Comparison of ENCODE assay signal across 1 cellular context in the genomic region with DNA sequence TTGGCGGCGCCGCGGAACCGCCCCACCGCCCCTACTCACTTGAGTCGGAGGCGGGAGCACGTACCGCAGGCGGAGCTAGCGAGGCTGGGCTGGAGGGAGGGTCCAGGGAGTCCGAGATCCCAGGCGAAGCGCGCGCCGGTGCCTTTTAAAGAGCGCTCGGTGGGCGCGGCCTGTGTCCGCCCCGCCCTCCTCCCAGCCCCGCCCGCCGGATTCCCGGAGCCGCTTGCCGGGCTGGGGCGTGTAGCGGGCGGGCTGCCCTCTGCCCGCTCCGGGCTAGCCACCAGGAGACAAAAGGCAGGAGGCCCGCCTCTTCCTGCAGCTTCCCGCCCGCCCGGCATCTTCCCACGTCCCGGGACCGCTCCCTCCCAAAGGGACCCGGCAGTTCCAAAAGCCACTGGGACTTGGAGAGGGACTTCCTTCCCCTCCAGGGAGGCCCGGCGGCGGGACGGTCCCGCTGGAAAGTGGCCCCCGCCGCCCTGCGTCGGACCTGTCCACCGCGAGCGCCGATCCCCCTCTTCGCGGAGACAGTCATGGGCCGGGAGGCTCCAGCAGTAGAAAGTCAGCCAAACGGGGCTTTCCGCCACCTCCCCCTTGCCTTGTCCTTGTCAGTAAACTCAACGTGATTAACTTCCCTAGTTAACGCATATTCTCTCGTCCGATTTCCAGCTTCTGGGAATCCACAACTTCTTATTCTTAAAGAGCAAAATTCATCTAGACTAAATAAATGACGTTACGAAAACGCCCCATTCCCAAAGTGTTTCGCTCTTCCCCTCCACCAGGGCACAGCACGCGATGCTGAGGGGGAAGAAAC.
A peak's percentile ranks its signal among the peaks of the same experiment; 100 is the strongest.
TF ChIP-seq lines count a peak whose summit lies in the region.

A gene (minus strand): TSS at position 121 of the 811 bp plus-strand sequence. CDS start 12,759 bp downstream, outside the sequence.

TF ChIP-seq in H1, 55 proteins besides CTCF, POLR2A, EP300 and RAD21 (continued from another document):
- TF ChIP-seq, protein P1, sequence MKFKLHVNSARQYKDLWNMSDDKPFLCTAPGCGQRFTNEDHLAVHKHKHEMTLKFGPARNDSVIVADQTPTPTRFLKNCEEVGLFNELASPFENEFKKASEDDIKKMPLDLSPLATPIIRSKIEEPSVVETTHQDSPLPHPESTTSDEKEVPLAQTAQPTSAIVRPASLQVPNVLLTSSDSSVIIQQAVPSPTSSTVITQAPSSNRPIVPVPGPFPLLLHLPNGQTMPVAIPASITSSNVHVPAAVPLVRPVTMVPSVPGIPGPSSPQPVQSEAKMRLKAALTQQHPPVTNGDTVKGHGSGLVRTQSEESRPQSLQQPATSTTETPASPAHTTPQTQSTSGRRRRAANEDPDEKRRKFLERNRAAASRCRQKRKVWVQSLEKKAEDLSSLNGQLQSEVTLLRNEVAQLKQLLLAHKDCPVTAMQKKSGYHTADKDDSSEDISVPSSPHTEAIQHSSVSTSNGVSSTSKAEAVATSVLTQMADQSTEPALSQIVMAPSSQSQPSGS (IDR thresholded peaks at IDR 0.05; ENCODE audit: low read length) = 0 out of 2 replicates have a peak, but pooled peaks have one; percentile 45
- TF ChIP-seq SRF (IDR thresholded peaks at IDR 0.05; ENCODE audit: low read depth, low read length) (no peak), GABPA (IDR thresholded peaks at IDR 0.05; ENCODE audit: borderline replicate concordance, insufficient read depth, low read length) (no peak), NANOG (IDR thresholded peaks at IDR 0.05; ENCODE audit: insufficient read depth, low read depth, low read length, poor library complexity, severe bottlenecking) (no peak), BACH1 (IDR thresholded peaks at IDR 0.05; ENCODE audit: low read length) (peak; percentile 66; the same call in 1 of the 2 replicates), RNF2 (IDR thresholded peaks at IDR 0.05; ENCODE audit: borderline replicate concordance, low read depth, low read length, missing control alignments, poor library complexity, severe bottlenecking) (no peak), SP2 (IDR thresholded peaks at IDR 0.05; ENCODE audit: low read length) (no peak), HDAC2 (IDR thresholded peaks at IDR 0.05; ENCODE audit: borderline replicate concordance in 1 of 2, low read depth in 2 of 2, low read length in 2 of 2) (peak; percentile 54 to 62; a peak in 1 of 4 replicates), CREB1 (IDR thresholded peaks at IDR 0.05) (no peak), CBX8 (IDR thresholded peaks at IDR 0.05; ENCODE audit: borderline replicate concordance, low read depth, low read length) (no peak), RFX5 (IDR thresholded peaks at IDR 0.05; ENCODE audit: borderline replicate concordance, low read depth, low read length) (no peak), JUND (IDR thresholded peaks at IDR 0.05; ENCODE audit: low read length) (no peak), TAF7 (optimal IDR thresholded peaks at IDR 0.05; ENCODE audit: borderline replicate concordance, low read depth, low read length) (peak; percentile 44), YY1 (IDR thresholded peaks at IDR 0.05; ENCODE audit: low read depth, low read length) (peak; percentile 3; the same call in 1 of the 2 replicates), SIRT6 (IDR thresholded peaks at IDR 0.05; ENCODE audit: low read length) (no peak), CEBPB (IDR thresholded peaks at IDR 0.05; ENCODE audit: low read depth, low read length) (no peak), TCF12 (IDR thresholded peaks at IDR 0.05; ENCODE audit: low read depth, low read length) (no peak), MAFK (IDR thresholded peaks at IDR 0.05; ENCODE audit: low read depth, low read length) (no peak), SP4 (IDR thresholded peaks at IDR 0.05; ENCODE audit: low read length) (no peak), RBBP5 (IDR thresholded peaks at IDR 0.05; ENCODE audit: borderline replicate concordance, low read depth, low read length) (peak; percentile 52; the same call in 1 of the 2 replicates), PHF8 (conservative IDR thresholded peaks at IDR 0.05; ENCODE audit: low read depth, low read length) (peak; percentile 70)
- TF ChIP-seq, protein P2, sequence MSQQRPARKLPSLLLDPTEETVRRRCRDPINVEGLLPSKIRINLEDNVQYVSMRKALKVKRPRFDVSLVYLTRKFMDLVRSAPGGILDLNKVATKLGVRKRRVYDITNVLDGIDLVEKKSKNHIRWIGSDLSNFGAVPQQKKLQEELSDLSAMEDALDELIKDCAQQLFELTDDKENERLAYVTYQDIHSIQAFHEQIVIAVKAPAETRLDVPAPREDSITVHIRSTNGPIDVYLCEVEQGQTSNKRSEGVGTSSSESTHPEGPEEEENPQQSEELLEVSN (IDR thresholded peaks at IDR 0.05) = peak; percentile 58
- TF ChIP-seq, protein P3, sequence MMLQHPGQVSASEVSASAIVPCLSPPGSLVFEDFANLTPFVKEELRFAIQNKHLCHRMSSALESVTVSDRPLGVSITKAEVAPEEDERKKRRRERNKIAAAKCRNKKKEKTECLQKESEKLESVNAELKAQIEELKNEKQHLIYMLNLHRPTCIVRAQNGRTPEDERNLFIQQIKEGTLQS (IDR thresholded peaks at IDR 0.05; ENCODE audit: insufficient read depth, low read depth, low read length) = no peak
- TF ChIP-seq, protein P4, sequence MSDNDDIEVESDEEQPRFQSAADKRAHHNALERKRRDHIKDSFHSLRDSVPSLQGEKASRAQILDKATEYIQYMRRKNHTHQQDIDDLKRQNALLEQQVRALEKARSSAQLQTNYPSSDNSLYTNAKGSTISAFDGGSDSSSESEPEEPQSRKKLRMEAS (IDR thresholded peaks at IDR 0.05) = peak; percentile 27
- TF ChIP-seq, protein P5, sequence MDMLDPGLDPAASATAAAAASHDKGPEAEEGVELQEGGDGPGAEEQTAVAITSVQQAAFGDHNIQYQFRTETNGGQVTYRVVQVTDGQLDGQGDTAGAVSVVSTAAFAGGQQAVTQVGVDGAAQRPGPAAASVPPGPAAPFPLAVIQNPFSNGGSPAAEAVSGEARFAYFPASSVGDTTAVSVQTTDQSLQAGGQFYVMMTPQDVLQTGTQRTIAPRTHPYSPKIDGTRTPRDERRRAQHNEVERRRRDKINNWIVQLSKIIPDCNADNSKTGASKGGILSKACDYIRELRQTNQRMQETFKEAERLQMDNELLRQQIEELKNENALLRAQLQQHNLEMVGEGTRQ (IDR thresholded peaks at IDR 0.05; ENCODE audit: low read length) = no peak
TF ChIP-seq in H1: peak in this region for 14.
